In the genomic region with DNA sequence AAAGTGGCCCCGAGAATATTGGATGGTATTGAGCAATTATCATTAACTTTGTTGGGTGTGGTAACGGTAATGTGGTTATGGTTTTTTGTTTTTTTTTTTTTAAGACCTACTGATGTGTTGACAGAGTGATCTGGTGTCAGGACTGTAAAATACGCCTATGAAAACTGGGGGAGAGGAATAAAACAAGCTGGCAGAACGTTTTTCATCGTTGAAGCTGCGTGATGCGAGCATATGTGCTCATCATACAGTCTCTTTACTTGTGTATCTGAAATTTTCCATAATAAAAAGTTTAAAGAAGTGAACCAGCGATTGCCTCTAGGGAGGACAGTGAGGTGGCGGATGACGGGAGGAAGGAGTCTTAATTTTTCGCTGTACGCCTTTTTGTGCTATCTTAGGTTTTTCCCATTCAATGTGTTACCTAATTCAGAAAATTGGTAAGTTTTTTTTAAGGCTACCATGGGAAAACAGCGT, we compare ENCODE assay signal across 8 cellular contexts. TPM values are rescaled to one million over a fixed set of nuclear protein-coding genes. Genes with fewer than 3 reads are reported as not detected.
DNase-seq lines count a peak whose midpoint lies in the region; ATAC-seq and TF ChIP-seq lines count a peak whose summit lies in the region.

No MANE protein-coding gene starts in this region.

- H3F3A ChIP-seq in DOHH2 (ENCODE audit: control insufficient read depth, insufficient read depth), result peaks cover 7% of the 10 kb centered on the region

- peaks cover 84% of the 10 kb centered on the region for H3K79me2 ChIP-seq in DOHH2 (ENCODE audit: control insufficient read depth, low read length)

- H3K9me2 ChIP-seq in DOHH2 (replicated peaks; ENCODE audit: control insufficient read depth, low read length), result no peaks in the 10 kb centered on the region

- H3K27ac ChIP-seq in DOHH2 (ENCODE audit: low read depth, low read length) (peak overlapping the region; percentile 70), brain microvascular endothelial cell (peak overlapping the region; percentile 82), mesodermal cell (ENCODE audit: low read depth, low read length, severe bottlenecking) (no peak overlapping the region)

- WGBS in mesodermal cell (ENCODE audit: insufficient coverage in 2 of 2), 2 experiments, result 11 to 16% methylated on average over 4 to 11 of the region's 13 CpGs

- H3K4me1 ChIP-seq in DOHH2 (ENCODE audit: control insufficient read depth, low read length) (peaks cover 51% of the 10 kb centered on the region), mesodermal cell (ENCODE audit: control insufficient read depth, insufficient read depth, low read length, poor library complexity, severe bottlenecking) (peaks cover 4% of the 10 kb centered on the region)

- peaks cover 52% of the 10 kb centered on the region for H3K36me3 ChIP-seq in DOHH2 (ENCODE audit: control insufficient read depth, low read length)
- no peaks in the 10 kb centered on the region for H3K36me3 ChIP-seq in brain microvascular endothelial cell (replicated peaks)
- H3K36me3 ChIP-seq in mesodermal cell (ENCODE audit: control insufficient read depth, insufficient read depth, low read length), result peaks cover 13% of the 10 kb centered on the region

- TF ChIP-seq CTCF in DOHH2 (IDR thresholded peaks at IDR 0.05; ENCODE audit: low read depth, low read length, poor library complexity, severe bottlenecking) (no peak), brain microvascular endothelial cell (IDR thresholded peaks at IDR 0.05; ENCODE audit: low read depth, low read length, missing control alignments) (no peak)

- H3K27me3 ChIP-seq in DOHH2 (ENCODE audit: control insufficient read depth, low read length) (no peaks in the 10 kb centered on the region), brain microvascular endothelial cell (replicated peaks) (no peaks in the 10 kb centered on the region)

- H3K4me3 ChIP-seq in DOHH2 (ENCODE audit: low read length) (peak overlapping the region; percentile 99), brain microvascular endothelial cell (ENCODE audit: low read depth, low read length) (peak overlapping the region; percentile 86), mesodermal cell (ENCODE audit: extremely low read depth, insufficient read depth, low read length, poor library complexity, severe bottlenecking) (peak overlapping the region; percentile 80)

- peaks cover 28% of the 10 kb centered on the region for H4K20me1 ChIP-seq in DOHH2 (ENCODE audit: control insufficient read depth, insufficient read depth, low read depth, low read length)

- in situ Hi-C loops in brain microvascular endothelial cell (cut with HindIII; ENCODE audit: low pct_ligation_motif_present, low sequenced_read_pairs), result no loop called here

- H3K9me3 ChIP-seq in DOHH2 (ENCODE audit: control insufficient read depth, insufficient read depth, low read length) (no peaks in the 10 kb centered on the region), mesodermal cell (ENCODE audit: control insufficient read depth, low read length) (no peaks in the 10 kb centered on the region)

- peak overlapping the region; percentile 84 for H3K4me2 ChIP-seq in DOHH2 (ENCODE audit: low read length)

- ATAC-seq in HG02938 (IDR thresholded peaks at IDR 0.05; ENCODE audit: unreplicated experiment), result no peak
- ATAC-seq in HG03025 (IDR thresholded peaks at IDR 0.05; ENCODE audit: low FRiP score, unreplicated experiment), result no peak

- DNase-seq in Kasumi-1 (lab: John Stamatoyannopoulos, UW), result peak; percentile 39 to 46
- DNase-seq in brain microvascular endothelial cell, result no peak
- no peak for DNase-seq in NCI-H69 (lab: John Stamatoyannopoulos, UW)
- DNase-seq in NCI-H1417 (lab: John Stamatoyannopoulos, UW), result no peak

RNA-seq across cellular contexts. Expression of gene WAPL, which starts 0.8 kb away (rescaled TPM):
- polyA plus RNA-seq in mesodermal cell (2013, experiment 1 of 2), result 27.9 TPM
- 31.4 TPM for polyA plus RNA-seq in mesodermal cell (2013, experiment 2 of 2)

Comparison
In these comparisons a context has a peak if more than half of its experiments do, and no peak if none do; other contexts are left out.
1. DNase-seq: peak in Kasumi-1 (2 of 2); none in brain microvascular endothelial cell (single experiment), NCI-H69 (single experiment) and NCI-H1417 (0 of 3).
2. Peak in every context shown above with its lines, with median percentiles within 50 percentile points of each other: H3K4me3 ChIP-seq.